In genomic region chr6:54308240-54308639, GRCh38 we compare ENCODE assay signal across 20 cellular contexts. TPM values are rescaled to one million over a fixed set of nuclear protein-coding genes. Genes with fewer than 3 reads are reported as not detected.
DNase-seq lines count a peak whose midpoint lies in the region; ATAC-seq and TF ChIP-seq lines count a peak whose summit lies in the region.
"Had no signal": no experiment of that assay in that cellular context is flagged by ENCODE, and none has a peak within 500 bp of the region (broad histone marks: within the 10 kb centered on the region; RNA-seq: fewer than 3 reads in every experiment).

TINAG (plus strand) TSS chr6:54308441; CDS start chr6:54308551, 110 bp downstream.

- H3F3A ChIP-seq in PC-9 (ENCODE audit: insufficient read depth, low read depth), result no peaks in the 10 kb centered on the region

- H3K9me3 ChIP-seq in PC-9 (ENCODE audit: insufficient read depth, low read depth), result no peaks in the 10 kb centered on the region
- H3K9me3 ChIP-seq in naive thymus-derived CD4-positive, alpha-beta T cell (ENCODE audit: control insufficient read depth in 2 of 3, low read length in 3 of 3), result no peaks in the 10 kb centered on the region
- H3K9me3 ChIP-seq: heart left ventricle, vagina had no signal

- BruUV-seq in PC-9 (replicated peaks; lab: Mats Ljungman, UMichigan), result no TSS peak

- peaks cover 0 to 16% (median 4%) of the 10 kb centered on the region in 11 donors for H3K9me3 Mint-ChIP-seq in naive thymus-derived CD4-positive, alpha-beta T cell
- H3K9me3 Mint-ChIP-seq in activated naive CD8-positive, alpha-beta T cell treated with anti-CD3 and anti-CD28 coated beads for 36 hours, result peaks cover 9% of the 10 kb centered on the region
- H3K9me3 Mint-ChIP-seq: activated T-helper 1 cell treated with anti-CD3 and anti-CD28 coated beads, Interleukin-12 subunit alpha, Interleukin-12 subunit beta, Interleukin-2, Interleukin-4 antibody, amounts not matched to agents 30 ng/mL and 10 ng/mL and 1 ng/mL, durations not matched to agents 14 hours and 24 hours and 36 hours; CD4-positive, alpha-beta T cell had no signal

- no peak for TF ChIP-seq CTCF in PC-9 (conservative IDR thresholded peaks at IDR 0.05)

- ATAC-seq in GM19395 (IDR thresholded peaks at IDR 0.05; ENCODE audit: unreplicated experiment) (peak; percentile 48), HG02938 (IDR thresholded peaks at IDR 0.05; ENCODE audit: unreplicated experiment) (peak; percentile 44)
- no peak for ATAC-seq in naive thymus-derived CD4-positive, alpha-beta T cell
- ATAC-seq: heart left ventricle had no signal

- H3K4me1 Mint-ChIP-seq in naive thymus-derived CD4-positive, alpha-beta T cell, result no peaks in the 10 kb centered on the region
- H3K4me1 Mint-ChIP-seq in activated naive CD8-positive, alpha-beta T cell treated with anti-CD3 and anti-CD28 coated beads for 36 hours, result no peaks in the 10 kb centered on the region

- no peak within 1 kb of the TSS for H3K27ac ChIP-seq in PC-9
- no peak within 1 kb of the TSS for H3K27ac ChIP-seq in naive thymus-derived CD4-positive, alpha-beta T cell (ENCODE audit: low read depth, low read length)
- H3K27ac ChIP-seq: epithelial cell of prostate, heart left ventricle, vagina had no signal

- 0 out of 2 replicates have a peak, but pooled peaks cover 4% of the 10 kb centered on the region for H3K4me1 ChIP-seq in PC-9 (replicated peaks; ENCODE audit: insufficient read depth)
- no peaks in the 10 kb centered on the region for H3K4me1 ChIP-seq in naive thymus-derived CD4-positive, alpha-beta T cell (ENCODE audit: control insufficient read depth in 2 of 2, insufficient read depth in 2 of 2, low read length in 2 of 2)
- H3K4me1 ChIP-seq: heart left ventricle, vagina had no signal

- no peak within 1 kb of the TSS for H3K4me2 ChIP-seq in PC-9

- DNase-seq in PC-9 (no peak), renal cortical epithelial cell (ENCODE audit: low read depth) (peak; percentile 52)
- DNase-seq in naive thymus-derived CD4-positive, alpha-beta T cell, result no peak
- DNase-seq in activated naive CD8-positive, alpha-beta T cell treated with anti-CD3 and anti-CD28 coated beads for 36 hours, result no peak
- no peak for DNase-seq in effector CD8-positive, alpha-beta T cell (lab: John Stamatoyannopoulos, UW)
- DNase-seq: activated CD4-positive, alpha-beta T cell treated with anti-CD3 and anti-CD28 coated beads, Interleukin-2, amount 50 U/mL, for 4 hours; amniotic stem cell; CD4-positive, alpha-beta T cell; GF-D8; heart left ventricle; NK-92 treated with Interleukin-12 subunit alpha and Interleukin-12 subunit beta, amount 100 ng/mL, for 24 hours; SIG-M5; stimulated activated CD4-positive, alpha-beta T cell treated with anti-CD3 and anti-CD28 coated beads, Interleukin-2, amount 100 ng/mL, for 48 hours had no signal

- H3K4me3 Mint-ChIP-seq in naive thymus-derived CD4-positive, alpha-beta T cell, result no peak within 1 kb of the TSS
- no peak within 1 kb of the TSS for H3K4me3 Mint-ChIP-seq in activated naive CD8-positive, alpha-beta T cell treated with anti-CD3 and anti-CD28 coated beads for 36 hours
- H3K4me3 Mint-ChIP-seq: activated T-helper 1 cell treated with anti-CD3 and anti-CD28 coated beads, Interleukin-12 subunit alpha, Interleukin-12 subunit beta, Interleukin-2, Interleukin-4 antibody, amounts not matched to agents 30 ng/mL and 10 ng/mL and 1 ng/mL, durations not matched to agents 14 hours and 24 hours and 36 hours; CD4-positive, alpha-beta T cell had no signal

- intact Hi-C loops in PC-9 (cut with micrococcal nuclease; ENCODE audit: unreplicated experiment), result no loop called here
- intact Hi-C loops in naive thymus-derived CD4-positive, alpha-beta T cell (cut with micrococcal nuclease), result no loop called here

- H3K27me3 Mint-ChIP-seq in naive thymus-derived CD4-positive, alpha-beta T cell, result no peaks in the 10 kb centered on the region
- H3K27me3 Mint-ChIP-seq in activated naive CD8-positive, alpha-beta T cell treated with anti-CD3 and anti-CD28 coated beads for 36 hours, result no peaks in the 10 kb centered on the region
- H3K27me3 Mint-ChIP-seq: CD4-positive, alpha-beta T cell had no signal

- H3K9me2 ChIP-seq in PC-9 (ENCODE audit: insufficient read depth), result no peaks in the 10 kb centered on the region

- H3K79me2 ChIP-seq in PC-9 (ENCODE audit: low read depth), result no peaks in the 10 kb centered on the region

- no peaks in the 10 kb centered on the region for H3K36me3 Mint-ChIP-seq in naive thymus-derived CD4-positive, alpha-beta T cell
- H3K36me3 Mint-ChIP-seq in activated naive CD8-positive, alpha-beta T cell treated with anti-CD3 and anti-CD28 coated beads for 36 hours, result no peaks in the 10 kb centered on the region

- POLR2A ChIA-PET in PC-9 (lab: Charles Lee; ENCODE audit: unreplicated experiment), result no interaction called here
- POLR2A ChIA-PET in naive thymus-derived CD4-positive, alpha-beta T cell (lab: Charles Lee), result no interaction called here

- no peaks in the 10 kb centered on the region for H3K36me3 ChIP-seq in PC-9 (ENCODE audit: low read depth)
- H3K36me3 ChIP-seq in naive thymus-derived CD4-positive, alpha-beta T cell (ENCODE audit: control insufficient read depth in 2 of 3, insufficient read depth in 3 of 3, low read length in 3 of 3), result no peaks in the 10 kb centered on the region
- H3K36me3 ChIP-seq: heart left ventricle, vagina had no signal

- peak within 1 kb of the TSS; percentile 66; the same call in 1 of the 2 replicates for H2AFZ ChIP-seq in PC-9

- H3K27me3 ChIP-seq in PC-9 (ENCODE audit: insufficient read depth, low read depth), result no peaks in the 10 kb centered on the region
- H3K27me3 ChIP-seq in naive thymus-derived CD4-positive, alpha-beta T cell (ENCODE audit: control insufficient read depth in 2 of 2, insufficient read depth in 2 of 2, low read length in 2 of 2), result no peaks in the 10 kb centered on the region
- H3K27me3 ChIP-seq: heart left ventricle, vagina had no signal

- H4K20me1 ChIP-seq in PC-9 (ENCODE audit: insufficient read depth), result no peaks in the 10 kb centered on the region

- H3K27ac Mint-ChIP-seq in naive thymus-derived CD4-positive, alpha-beta T cell, result no peak within 1 kb of the TSS
- H3K27ac Mint-ChIP-seq in activated naive CD8-positive, alpha-beta T cell treated with anti-CD3 and anti-CD28 coated beads for 36 hours, result no peak within 1 kb of the TSS
- H3K27ac Mint-ChIP-seq: activated T-helper 1 cell treated with anti-CD3 and anti-CD28 coated beads, Interleukin-12 subunit alpha, Interleukin-12 subunit beta, Interleukin-2, Interleukin-4 antibody, amounts not matched to agents 30 ng/mL and 10 ng/mL and 1 ng/mL, durations not matched to agents 14 hours and 24 hours and 36 hours; CD4-positive, alpha-beta T cell had no signal

- no peak within 1 kb of the TSS for H3K4me3 ChIP-seq in PC-9
- no peak within 1 kb of the TSS for H3K4me3 ChIP-seq in naive thymus-derived CD4-positive, alpha-beta T cell (ENCODE audit: low read length)
- H3K4me3 ChIP-seq: heart left ventricle, vagina had no signal

- CTCF ChIA-PET in PC-9 (lab: Charles Lee), result no interaction called here
- CTCF ChIA-PET in naive thymus-derived CD4-positive, alpha-beta T cell (lab: Charles Lee), result no interaction called here

RNA-seq across cellular contexts. Expression of gene TINAG, which starts in this region (rescaled TPM):
- total RNA-seq in PC-9 (2021) (not detected in 2 replicates), renal cortical epithelial cell (5.9 and 16.5 TPM in 2 replicates)
- total RNA-seq in naive thymus-derived CD4-positive, alpha-beta T cell, result not detected
- not detected for polyA plus RNA-seq in naive thymus-derived CD4-positive, alpha-beta T cell
- not detected for total RNA-seq in activated naive CD8-positive, alpha-beta T cell treated with anti-CD3 and anti-CD28 coated beads for 36 hours
- total RNA-seq: activated T-helper 1 cell treated with anti-CD3 and anti-CD28 coated beads, Interleukin-12 subunit alpha, Interleukin-12 subunit beta, Interleukin-2, Interleukin-4 antibody, amounts not matched to agents 30 ng/mL and 10 ng/mL and 1 ng/mL, durations not matched to agents 14 hours and 24 hours and 36 hours; CD4-positive, alpha-beta T cell; cerebellum; pulmonary artery endothelial cell; vagina had no signal
